Comparison of ENCODE assay signal across 1 cellular context in genomic region chr6:43776799-43777776, GRCh38.
TF ChIP-seq lines count a peak whose summit lies in the region.

No MANE protein-coding gene starts in this region.

TF ChIP-seq in GM12878, 131 proteins besides CTCF, POLR2A, EP300 and RAD21:
- TF ChIP-seq SMAD1 (IDR thresholded peaks at IDR 0.05; ENCODE audit: low read depth, partially characterized antibody) (peak; percentile 24), PML (IDR thresholded peaks at IDR 0.05; ENCODE audit: low read length) (no peak)
